Comparison of ENCODE assay signal across 9 cellular contexts in the genomic region with DNA sequence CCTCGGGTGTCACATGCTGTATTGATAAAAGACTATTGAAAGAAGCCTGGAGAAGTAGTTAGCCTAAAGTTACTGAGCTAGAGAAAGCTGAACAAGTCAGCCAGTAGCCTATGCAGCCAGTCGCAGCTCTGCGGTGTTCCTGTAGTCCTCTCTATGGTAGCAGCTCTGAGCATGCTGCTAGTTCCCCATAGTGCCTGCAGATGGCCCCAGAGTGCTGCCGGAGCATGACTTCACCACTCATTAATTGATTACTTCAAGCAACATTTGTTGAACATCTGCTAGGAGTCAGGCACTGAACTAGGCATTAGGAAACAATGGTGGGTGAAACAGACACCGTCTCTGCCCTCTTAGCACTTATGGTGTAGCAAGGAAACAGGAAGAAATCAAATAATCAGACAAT.
DNase-seq lines count a peak whose midpoint lies in the region; ATAC-seq and TF ChIP-seq lines count a peak whose summit lies in the region.
"Had no signal": no experiment of that assay in that cellular context is flagged by ENCODE, and none has a peak within 500 bp of the region (broad histone marks: within the 10 kb centered on the region; RNA-seq: fewer than 3 reads in every experiment).

No MANE protein-coding gene starts in this region.

- H3K27ac ChIP-seq in RWPE1, result no peak overlapping the region
- H3K27ac ChIP-seq: neutrophil had no signal

- no peak overlapping the region for H3K4me3 Mint-ChIP-seq in activated CD8-positive, alpha-beta T cell treated with anti-CD3 and anti-CD28 coated beads for 36 hours
- H3K4me3 Mint-ChIP-seq in activated CD8-positive, alpha-beta T cell treated with anti-CD3 and anti-CD28 coated beads, Interleukin-2, amount 10 ng/mL, durations not matched to agents 7 days and 5 days, result no peak overlapping the region

- no peak overlapping the region for H3K27ac Mint-ChIP-seq in activated CD8-positive, alpha-beta T cell treated with anti-CD3 and anti-CD28 coated beads for 36 hours
- no peak overlapping the region for H3K27ac Mint-ChIP-seq in activated CD8-positive, alpha-beta T cell treated with anti-CD3 and anti-CD28 coated beads, Interleukin-2, amount 10 ng/mL, durations not matched to agents 7 days and 5 days

- H3K36me3 Mint-ChIP-seq in activated CD8-positive, alpha-beta T cell treated with anti-CD3 and anti-CD28 coated beads for 36 hours (ENCODE audit: low read depth), result no peaks in the 10 kb centered on the region
- H3K36me3 Mint-ChIP-seq in activated CD8-positive, alpha-beta T cell treated with anti-CD3 and anti-CD28 coated beads, Interleukin-2, amount 10 ng/mL, durations not matched to agents 7 days and 5 days (ENCODE audit: low read depth), result no peaks in the 10 kb centered on the region

- TF ChIP-seq CTCF in activated CD8-positive, alpha-beta T cell treated with anti-CD3 and anti-CD28 coated beads for 36 hours (IDR thresholded peaks at IDR 0.05), result peak; percentile 42
- TF ChIP-seq CTCF in RWPE1 (conservative IDR thresholded peaks at IDR 0.05; ENCODE audit: low read depth), result peak; percentile 17; the same call in 1 of the 2 replicates

- ATAC-seq in activated CD8-positive, alpha-beta T cell treated with anti-CD3 and anti-CD28 coated beads for 36 hours, result peak; percentile 64
- no peak for ATAC-seq in activated CD8-positive, alpha-beta T cell treated with anti-CD3 and anti-CD28 coated beads, Interleukin-2, amount 10 ng/mL, durations not matched to agents 7 days and 5 days
- peak; percentile 68 for ATAC-seq in HG03139 (IDR thresholded peaks at IDR 0.05; ENCODE audit: unreplicated experiment)
- ATAC-seq in left ventricle myocardium superior, result peak; percentile 57

- CTCF ChIA-PET in activated CD8-positive, alpha-beta T cell treated with anti-CD3 and anti-CD28 coated beads for 36 hours (lab: Charles Lee), result interaction anchor here (0.6 to 1.5 kb wide), 3 partner anchors 9 to 17 kb away, joined by 3 to 5 read pairs (median 3); no protein-coding TSS in a partner anchor
- CTCF ChIA-PET in activated CD8-positive, alpha-beta T cell treated with anti-CD3 and anti-CD28 coated beads, Interleukin-2, amount 10 ng/mL, durations not matched to agents 7 days and 5 days (lab: Charles Lee), result interaction anchor here (0.8 kb wide), 1 partner anchor 627 kb away, joined by 3 read pairs; no protein-coding TSS in a partner anchor
- CTCF ChIA-PET in RWPE1 (lab: Yijun Ruan, JAX), result interaction anchor here (0.6 to 0.8 kb wide), 7 partner anchors 10 to 856 kb away, joined by 3 to 5 read pairs (median 3); no protein-coding TSS in a partner anchor

- intact Hi-C loops in activated CD8-positive, alpha-beta T cell treated with anti-CD3 and anti-CD28 coated beads for 36 hours (cut with micrococcal nuclease), result no loop called here
- intact Hi-C loops in left ventricle myocardium superior (cut with micrococcal nuclease), result no loop called here

- H3K27me3 Mint-ChIP-seq in activated CD8-positive, alpha-beta T cell treated with anti-CD3 and anti-CD28 coated beads for 36 hours, result no peaks in the 10 kb centered on the region
- no peaks in the 10 kb centered on the region for H3K27me3 Mint-ChIP-seq in activated CD8-positive, alpha-beta T cell treated with anti-CD3 and anti-CD28 coated beads, Interleukin-2, amount 10 ng/mL, durations not matched to agents 7 days and 5 days (ENCODE audit: low read depth)

- peak; percentile 53 for DNase-seq in activated CD8-positive, alpha-beta T cell treated with anti-CD3 and anti-CD28 coated beads for 36 hours
- DNase-seq in activated CD8-positive, alpha-beta T cell treated with anti-CD3 and anti-CD28 coated beads, Interleukin-2, amount 10 ng/mL, durations not matched to agents 7 days and 5 days, result no peak
- peak; percentile 26 for DNase-seq in RWPE1 (ENCODE audit: low spot score)
- DNase-seq in left ventricle myocardium superior, result peak; percentile 49
- no peak for DNase-seq in cerebellar nuclear complex (lab: John Stamatoyannopoulos, UW)
- no peak for DNase-seq in cortex of kidney (lab: John Stamatoyannopoulos, UW)
- DNase-seq in NCI-H2029 treated with DMSO at 0.1 percent for 48 hours (lab: John Stamatoyannopoulos, UW), result no peak

- H3K4me1 Mint-ChIP-seq in activated CD8-positive, alpha-beta T cell treated with anti-CD3 and anti-CD28 coated beads for 36 hours (ENCODE audit: low read depth), result no peaks in the 10 kb centered on the region
- no peaks in the 10 kb centered on the region for H3K4me1 Mint-ChIP-seq in activated CD8-positive, alpha-beta T cell treated with anti-CD3 and anti-CD28 coated beads, Interleukin-2, amount 10 ng/mL, durations not matched to agents 7 days and 5 days (ENCODE audit: low read depth)

- POLR2A ChIA-PET in activated CD8-positive, alpha-beta T cell treated with anti-CD3 and anti-CD28 coated beads for 36 hours (lab: Charles Lee), result no interaction called here
- POLR2A ChIA-PET in activated CD8-positive, alpha-beta T cell treated with anti-CD3 and anti-CD28 coated beads, Interleukin-2, amount 10 ng/mL, durations not matched to agents 7 days and 5 days (lab: Charles Lee), result no interaction called here
- POLR2A ChIA-PET in RWPE1 (lab: Yijun Ruan, JAX; ENCODE audit: low non-redundant PET), result no interaction called here

- H3K9me3 Mint-ChIP-seq in activated CD8-positive, alpha-beta T cell treated with anti-CD3 and anti-CD28 coated beads for 36 hours, result no peaks in the 10 kb centered on the region
- H3K9me3 Mint-ChIP-seq in activated CD8-positive, alpha-beta T cell treated with anti-CD3 and anti-CD28 coated beads, Interleukin-2, amount 10 ng/mL, durations not matched to agents 7 days and 5 days (ENCODE audit: insufficient read depth), result no peaks in the 10 kb centered on the region

Comparison
In these comparisons a context has a peak if more than half of its experiments do, and no peak if none do; other contexts are left out.
1. DNase-seq: peak in activated CD8-positive, alpha-beta T cell treated with anti-CD3 and anti-CD28 coated beads for 36 hours (single experiment), RWPE1 (single experiment) and left ventricle myocardium superior (single experiment); none in activated CD8-positive, alpha-beta T cell treated with anti-CD3 and anti-CD28 coated beads, Interleukin-2, amount 10 ng/mL, durations not matched to agents 7 days and 5 days (single experiment), cerebellar nuclear complex (0 of 2), cortex of kidney (single experiment) and NCI-H2029 treated with DMSO at 0.1 percent for 48 hours (single experiment).